ENCODE assay signal across 9 cellular contexts in genomic region chr7:142855756-142856564, GRCh38. TPM values are rescaled to one million over a fixed set of nuclear protein-coding genes. Genes with fewer than 3 reads are reported as not detected.
DNase-seq lines count a peak whose midpoint lies in the region; ATAC-seq and TF ChIP-seq lines count a peak whose summit lies in the region.
"Had no signal": no experiment of that assay in that cellular context is flagged by ENCODE, and none has a peak within 500 bp of the region (broad histone marks: within the 10 kb centered on the region; RNA-seq: fewer than 3 reads in every experiment).

No MANE protein-coding gene starts in this region.

- no peaks in the 10 kb centered on the region for H4K20me1 ChIP-seq in BLaER1

- H3K9me3 Mint-ChIP-seq in natural killer cell treated with Interleukin-12 subunit alpha and Interleukin-12 subunit beta and Interleukin-15 and Interleukin-18, amount 100 ng/mL, for 72 hours = no peaks in the 10 kb centered on the region

- no peak for TF ChIP-seq CTCF in epithelial cell of esophagus (IDR thresholded peaks at IDR 0.05; ENCODE audit: insufficient read depth, low read depth, low read length, missing control alignments)

- H3K4me2 ChIP-seq in BLaER1 = peak overlapping the region; percentile 97

- H3K9ac ChIP-seq in BLaER1 = no peak overlapping the region

- H3K9me3 ChIP-seq in BLaER1 = no peaks in the 10 kb centered on the region

- no peaks in the 10 kb centered on the region for H3K36me3 ChIP-seq in BLaER1

- peak overlapping the region; percentile 50 for H3K4me3 Mint-ChIP-seq in natural killer cell treated with Interleukin-12 subunit alpha and Interleukin-12 subunit beta and Interleukin-15 and Interleukin-18, amount 100 ng/mL, for 72 hours

- H3K27me3 ChIP-seq in BLaER1 = no peaks in the 10 kb centered on the region

- H3K27me3 Mint-ChIP-seq in natural killer cell treated with Interleukin-12 subunit alpha and Interleukin-12 subunit beta and Interleukin-15 and Interleukin-18, amount 100 ng/mL, for 72 hours = peaks cover 0 to 4% of the 10 kb centered on the region in 2 donors

- peaks cover 27% of the 10 kb centered on the region for H3K4me1 ChIP-seq in BLaER1

- no peak overlapping the region for H3K27ac ChIP-seq in BLaER1

- no peak overlapping the region for H3K27ac Mint-ChIP-seq in natural killer cell treated with Interleukin-12 subunit alpha and Interleukin-12 subunit beta and Interleukin-15 and Interleukin-18, amount 100 ng/mL, for 72 hours

- no peak for ATAC-seq in natural killer cell treated with Interleukin-12 subunit alpha and Interleukin-12 subunit beta and Interleukin-15 and Interleukin-18, amount 100 ng/mL, for 72 hours
- ATAC-seq in GM21381 (IDR thresholded peaks at IDR 0.05; ENCODE audit: unreplicated experiment) (no peak), GM21723 (IDR thresholded peaks at IDR 0.05; ENCODE audit: unreplicated experiment) (no peak)

- DNase-seq in NCI-H446 treated with DMSO at 0.1 percent for 48 hours (lab: John Stamatoyannopoulos, UW) = peak; percentile 13
- DNase-seq in epithelial cell of esophagus (ENCODE audit: low read depth) = peak; percentile 22
- DNase-seq in natural killer cell treated with Interleukin-12 subunit alpha and Interleukin-12 subunit beta and Interleukin-15 and Interleukin-18, amount 100 ng/mL, for 72 hours (ENCODE audit: low spot score) = no peak
- DNase-seq in OCI-M1 (lab: John Stamatoyannopoulos, UW) = no peak
- no peak for DNase-seq in SKM-1 treated with dmso at 0.1 percent for 144 hours (lab: John Stamatoyannopoulos, UW; ENCODE audit: unreplicated experiment)

- H3K4me3 ChIP-seq in BLaER1 (peak overlapping the region; percentile 87), epithelial cell of esophagus (ENCODE audit: low read length) (peak overlapping the region; percentile 44)

- H3K36me3 Mint-ChIP-seq in natural killer cell treated with Interleukin-12 subunit alpha and Interleukin-12 subunit beta and Interleukin-15 and Interleukin-18, amount 100 ng/mL, for 72 hours = no peaks in the 10 kb centered on the region

- H3K4me1 Mint-ChIP-seq in natural killer cell treated with Interleukin-12 subunit alpha and Interleukin-12 subunit beta and Interleukin-15 and Interleukin-18, amount 100 ng/mL, for 72 hours (ENCODE audit: low read depth in 2 of 2) = peaks cover 5 to 9% of the 10 kb centered on the region in 2 donors

RNA-seq across cellular contexts. Expression of gene EPHB6, which starts 1.1 kb away (rescaled TPM):
- 1 to 10 TPM in 1 of 2 donors, under 1 TPM in 1; 0.64 to 1.8 TPM for total RNA-seq in natural killer cell treated with Interleukin-12 subunit alpha and Interleukin-12 subunit beta and Interleukin-15 and Interleukin-18, amount 100 ng/mL, for 72 hours
- total RNA-seq: M059J had no signal

RNA-seq across cellular contexts. Expression of gene TRPV6, which starts 29.6 kb away (rescaled TPM):
- not detected for total RNA-seq in natural killer cell treated with Interleukin-12 subunit alpha and Interleukin-12 subunit beta and Interleukin-15 and Interleukin-18, amount 100 ng/mL, for 72 hours
- total RNA-seq: M059J had no signal

Comparison
In these comparisons a context has a peak if more than half of its experiments do, and no peak if none do; other contexts are left out.
1. DNase-seq: peak in NCI-H446 treated with DMSO at 0.1 percent for 48 hours (single experiment) and epithelial cell of esophagus (single experiment); none in natural killer cell treated with Interleukin-12 subunit alpha and Interleukin-12 subunit beta and Interleukin-15 and Interleukin-18, amount 100 ng/mL, for 72 hours (single experiment), OCI-M1 (single experiment) and SKM-1 treated with dmso at 0.1 percent for 144 hours (single experiment).